ENCODE assay signal across 8 cellular contexts in the genomic region with DNA sequence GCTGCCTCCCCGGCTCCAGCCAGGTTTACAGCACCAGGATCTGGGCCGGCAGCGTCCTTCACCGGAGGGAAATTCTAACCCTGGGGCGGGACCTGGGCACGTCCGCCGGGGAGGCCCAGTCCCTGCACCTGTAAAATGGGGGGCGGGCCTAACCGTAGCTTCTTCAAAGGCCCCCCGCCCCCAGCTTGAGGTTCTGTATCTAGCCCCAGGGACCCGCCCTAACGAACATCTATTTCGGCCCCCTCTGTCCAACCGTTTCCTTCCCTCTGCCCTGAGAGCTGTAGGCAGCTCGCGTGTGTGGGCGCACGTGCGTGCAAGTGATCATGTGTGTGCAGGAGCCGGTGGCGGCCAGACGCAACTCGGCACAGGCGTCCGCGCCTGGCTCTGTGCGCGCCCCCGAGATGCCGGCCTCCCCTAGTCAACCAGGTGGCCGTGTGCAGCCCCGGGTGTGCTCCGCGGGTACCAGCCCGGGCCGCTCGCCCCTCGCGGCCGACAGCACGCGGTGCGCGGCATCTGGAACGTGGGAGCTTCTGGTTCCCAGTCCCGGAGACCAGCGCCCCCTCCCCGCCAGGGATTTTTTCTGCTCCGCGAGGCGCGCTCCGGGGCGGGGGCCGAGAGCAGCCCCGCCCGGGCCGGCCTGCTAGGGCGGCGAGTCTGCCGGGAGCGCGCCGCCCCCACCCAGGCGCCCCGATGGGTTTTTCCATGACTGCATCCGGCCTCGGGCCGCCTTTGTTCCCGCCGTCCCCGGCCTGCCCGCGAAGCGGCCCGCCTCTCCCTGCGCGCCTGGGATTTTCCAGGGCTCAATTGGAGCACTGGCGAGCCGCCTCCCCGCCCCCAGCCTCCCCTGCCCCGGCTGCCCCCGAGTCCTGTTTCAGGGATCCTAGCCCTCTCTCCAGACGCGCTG. TPM values are rescaled to one million over a fixed set of nuclear protein-coding genes. Genes with fewer than 3 reads are reported as not detected.
DNase-seq lines count a peak whose midpoint lies in the region; ATAC-seq, FAIRE-seq and TF ChIP-seq lines count a peak whose summit lies in the region.

No MANE protein-coding gene starts in this region.

- H3K36me3 ChIP-seq in colonic mucosa = no peaks in the 10 kb centered on the region

- no peaks in the 10 kb centered on the region for H3K9me3 ChIP-seq in colonic mucosa

- H3K27me3 ChIP-seq in colonic mucosa = no peaks in the 10 kb centered on the region

- ATAC-seq in HG02938 (IDR thresholded peaks at IDR 0.05; ENCODE audit: unreplicated experiment) (peak; percentile 64), left lobe of liver (peak; percentile 67)
- peak; percentile 51 for ATAC-seq in activated CD4-positive, alpha-beta T cell treated with anti-CD3 and anti-CD28 coated beads for 36 hours

- peak overlapping the region; percentile 32 for H3K4me3 ChIP-seq in colonic mucosa

- H3K36me3 Mint-ChIP-seq in activated CD4-positive, alpha-beta T cell treated with anti-CD3 and anti-CD28 coated beads for 36 hours (ENCODE audit: low read depth) = no peaks in the 10 kb centered on the region

- H3K27me3 Mint-ChIP-seq in activated CD4-positive, alpha-beta T cell treated with anti-CD3 and anti-CD28 coated beads for 36 hours = no peaks in the 10 kb centered on the region

- H3K4me1 Mint-ChIP-seq in activated CD4-positive, alpha-beta T cell treated with anti-CD3 and anti-CD28 coated beads for 36 hours = peaks cover 59% of the 10 kb centered on the region

- CTCF ChIA-PET in activated CD4-positive, alpha-beta T cell treated with anti-CD3 and anti-CD28 coated beads for 36 hours (lab: Charles Lee) = interaction anchor here (0.6 to 10.3 kb wide), 19 partner anchors 9 to 334 kb away, joined by 3 to 161 read pairs (median 4); a partner anchor contains a TSS

- H3K27ac Mint-ChIP-seq in activated CD4-positive, alpha-beta T cell treated with anti-CD3 and anti-CD28 coated beads for 36 hours = peak overlapping the region; percentile 98

- TF ChIP-seq CTCF in colonic mucosa (IDR thresholded peaks at IDR 0.05) = no peak

- H3K27ac ChIP-seq in colonic mucosa = peak overlapping the region; percentile 94

- H3K9me3 Mint-ChIP-seq in activated CD4-positive, alpha-beta T cell treated with anti-CD3 and anti-CD28 coated beads for 36 hours (ENCODE audit: low read depth) = no peaks in the 10 kb centered on the region

- DNase-seq in GM18507 (ENCODE audit: extremely low spot score, insufficient read length, low read depth) (peak; percentile 83), NCI-H2196 (lab: John Stamatoyannopoulos, UW; ENCODE audit: unreplicated experiment) (peak; percentile 96), colonic mucosa (peak; percentile 89), left lobe of liver (ENCODE audit: low spot score) (peak; percentile 68)
- peak; percentile 95 for DNase-seq in activated CD4-positive, alpha-beta T cell treated with anti-CD3 and anti-CD28 coated beads for 36 hours
- peak; percentile 65 to 79 for DNase-seq in stimulated activated CD4-positive, alpha-beta T cell treated with anti-CD3 and anti-CD28 coated beads, Interleukin-1b, Interleukin-23, amount 100 ng/mL, for 4 hours (ENCODE audit: low read depth in 2 of 2)

- intact Hi-C loops in activated CD4-positive, alpha-beta T cell treated with anti-CD3 and anti-CD28 coated beads for 36 hours (cut with DNase I, micrococcal nuclease) = loop anchor here (1.0 to 5.0 kb wide), 8 partner anchors 28 to 1083 kb away; a partner anchor contains a TSS
- intact Hi-C loops in colonic mucosa (cut with DNase I) = loop anchor here (2.0 kb wide), 2 partner anchors 61 to 101 kb away; no protein-coding TSS in a partner anchor

- H3K4me1 ChIP-seq in colonic mucosa = peaks cover 33% of the 10 kb centered on the region

- FAIRE-seq in A204.1 (lab: Jason Lieb, UNC) = peak; percentile 68
- peak; percentile 94 for FAIRE-seq in GM18507 (lab: Jason Lieb, UNC)

- H3K4me3 Mint-ChIP-seq in activated CD4-positive, alpha-beta T cell treated with anti-CD3 and anti-CD28 coated beads for 36 hours = peak overlapping the region; percentile 77

- H3K9ac ChIP-seq in colonic mucosa (ENCODE audit: low read depth in 2 of 2, low read length in 2 of 2) = peak overlapping the region; percentile 81 to 92

- POLR2A ChIA-PET in activated CD4-positive, alpha-beta T cell treated with anti-CD3 and anti-CD28 coated beads for 36 hours (lab: Charles Lee) = interaction anchor here (0.5 to 4.9 kb wide), 13 partner anchors 12 to 152 kb away, joined by 3 to 104 read pairs (median 6); a partner anchor contains a TSS

RNA-seq across cellular contexts. Expression of a gene that starts 21.2 kb away (rescaled TPM):
- total RNA-seq in activated CD4-positive, alpha-beta T cell treated with anti-CD3 and anti-CD28 coated beads for 36 hours = not detected
- not detected for total RNA-seq in colonic mucosa
- not detected for total RNA-seq in left lobe of liver

Comparison
In these comparisons a context has a peak if more than half of its experiments do, and no peak if none do; other contexts are left out.
1. Peak in every context shown above with its lines: DNase-seq, ATAC-seq, H3K4me3 ChIP-seq and H3K27ac ChIP-seq.